Comparison of ENCODE assay signal across 2 cellular contexts in genomic region chr2:72367530-72368225, GRCh38.
TF ChIP-seq lines count a peak whose summit lies in the region.

No MANE protein-coding gene starts in this region.

TF ChIP-seq in A549, 52 proteins besides CTCF, POLR2A, EP300 and RAD21 (continued from another document):
- TF ChIP-seq E2F6 (IDR thresholded peaks at IDR 0.05; ENCODE audit: borderline replicate concordance, low read depth) (no peak), FOSB (CRISPR knock-in tag; IDR thresholded peaks at IDR 0.05) (no peak), FOSL2 (IDR thresholded peaks at IDR 0.05) (no peak), FOSL2 (CRISPR knock-in tag; IDR thresholded peaks at IDR 0.05) (0 out of 2 replicates have a peak, but pooled peaks have one; percentile 21), HES2 (IDR thresholded peaks at IDR 0.05) (peak; percentile 32; the same call in 1 of the 2 replicates), POLR2AphosphoS2 (conservative IDR thresholded peaks at IDR 0.05; ENCODE audit: low read length) (no peak), CEBPB (IDR thresholded peaks at IDR 0.05) (peak; percentile 91 to 98), JUN (IDR thresholded peaks at IDR 0.05) (peak in 1 of 2 experiments; percentile 64; a peak in 1 of 5 replicates), HDAC2 (IDR thresholded peaks at IDR 0.05) (no peak), FOXS1 (CRISPR knock-in tag; IDR thresholded peaks at IDR 0.05) (no peak)
- TF ChIP-seq, protein P1, sequence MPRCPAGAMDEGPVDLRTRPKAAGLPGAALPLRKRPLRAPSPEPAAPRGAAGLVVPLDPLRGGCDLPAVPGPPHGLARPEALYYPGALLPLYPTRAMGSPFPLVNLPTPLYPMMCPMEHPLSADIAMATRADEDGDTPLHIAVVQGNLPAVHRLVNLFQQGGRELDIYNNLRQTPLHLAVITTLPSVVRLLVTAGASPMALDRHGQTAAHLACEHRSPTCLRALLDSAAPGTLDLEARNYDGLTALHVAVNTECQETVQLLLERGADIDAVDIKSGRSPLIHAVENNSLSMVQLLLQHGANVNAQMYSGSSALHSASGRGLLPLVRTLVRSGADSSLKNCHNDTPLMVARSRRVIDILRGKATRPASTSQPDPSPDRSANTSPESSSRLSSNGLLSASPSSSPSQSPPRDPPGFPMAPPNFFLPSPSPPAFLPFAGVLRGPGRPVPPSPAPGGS (IDR thresholded peaks at IDR 0.05), result 0 out of 3 replicates have a peak, but pooled peaks have one; percentile 55
- TF ChIP-seq, protein P2, sequence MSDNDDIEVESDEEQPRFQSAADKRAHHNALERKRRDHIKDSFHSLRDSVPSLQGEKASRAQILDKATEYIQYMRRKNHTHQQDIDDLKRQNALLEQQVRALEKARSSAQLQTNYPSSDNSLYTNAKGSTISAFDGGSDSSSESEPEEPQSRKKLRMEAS (IDR thresholded peaks at IDR 0.05), result peak; percentile 80

TF ChIP-seq in IMR-90, 13 proteins besides CTCF, POLR2A, EP300 and RAD21 (continued from another document):
- peak; percentile 28; the same call in 1 of the 2 replicates for TF ChIP-seq SMC3 (IDR thresholded peaks at IDR 0.05; ENCODE audit: low read depth, low read length)
- no peak; the same call in 1 of the 2 replicates for TF ChIP-seq MAZ (IDR thresholded peaks at IDR 0.05; ENCODE audit: borderline replicate concordance, low read depth, low read length)
- TF ChIP-seq, protein P3, sequence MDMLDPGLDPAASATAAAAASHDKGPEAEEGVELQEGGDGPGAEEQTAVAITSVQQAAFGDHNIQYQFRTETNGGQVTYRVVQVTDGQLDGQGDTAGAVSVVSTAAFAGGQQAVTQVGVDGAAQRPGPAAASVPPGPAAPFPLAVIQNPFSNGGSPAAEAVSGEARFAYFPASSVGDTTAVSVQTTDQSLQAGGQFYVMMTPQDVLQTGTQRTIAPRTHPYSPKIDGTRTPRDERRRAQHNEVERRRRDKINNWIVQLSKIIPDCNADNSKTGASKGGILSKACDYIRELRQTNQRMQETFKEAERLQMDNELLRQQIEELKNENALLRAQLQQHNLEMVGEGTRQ (IDR thresholded peaks at IDR 0.05; ENCODE audit: low read depth, low read length), result no peak
- peak; percentile 93 for TF ChIP-seq CEBPB (IDR thresholded peaks at IDR 0.05; ENCODE audit: low read depth, low read length)
- no peak for TF ChIP-seq NFE2L2 (IDR thresholded peaks at IDR 0.05; ENCODE audit: low read depth, low read length)
